37 cellular contexts compared by ENCODE assay signal in the genomic region with DNA sequence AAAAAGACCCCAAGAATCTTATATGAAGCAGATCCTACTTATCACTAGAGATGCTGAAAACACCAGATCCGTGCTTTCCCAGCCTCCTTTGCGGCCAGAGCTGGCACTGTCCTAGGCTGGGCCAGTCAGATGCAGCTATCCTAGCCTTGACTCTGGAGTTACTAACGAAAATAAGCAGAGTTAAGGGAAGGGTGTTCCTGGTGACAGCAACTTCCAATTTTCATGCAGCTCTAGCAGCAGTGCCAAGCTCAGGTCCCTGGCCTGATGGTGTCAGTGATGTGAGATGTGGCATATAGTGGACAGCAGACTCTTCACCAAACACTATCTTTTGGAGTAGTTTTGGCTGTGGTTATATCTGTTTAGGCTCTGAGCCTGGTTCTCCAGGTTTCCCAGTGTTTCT. TPM values are rescaled to one million over a fixed set of nuclear protein-coding genes. Genes with fewer than 3 reads are reported as not detected.
"Had no signal": no experiment of that assay in that cellular context is flagged by ENCODE, and none has a peak within 500 bp of the region (broad histone marks: within the 10 kb centered on the region; RNA-seq: fewer than 3 reads in every experiment).

No MANE protein-coding gene starts in this region.

- H3K4me3 ChIP-seq: ascending aorta, body of pancreas, breast epithelium, MG63, PC-9, SJSA1 had no signal

- H3K9me3 ChIP-seq: ascending aorta, body of pancreas, breast epithelium, MG63, SJSA1, SK-N-SH had no signal

- H3K4me1 Mint-ChIP-seq: activated CD4-positive, alpha-beta T cell treated with anti-CD3 and anti-CD28 coated beads, Interleukin-2, amount 10 ng/mL, durations not matched to agents 24 days and 14 days; activated T-helper 17 cell treated with anti-CD3 and anti-CD28 coated beads, Interleukin-2, amount 50 U/mL, for 72 hours had no signal

- H3K36me3 ChIP-seq: ascending aorta, breast epithelium, MG63, SJSA1 had no signal

- H3K27me3 ChIP-seq: ascending aorta, body of pancreas, breast epithelium, MG63 had no signal

- H3K4me2 ChIP-seq: PC-9, SK-N-SH had no signal

- H3K27ac Mint-ChIP-seq: activated CD4-positive, alpha-beta T cell treated with anti-CD3 and anti-CD28 coated beads, Interleukin-2, amount 10 ng/mL, durations not matched to agents 24 days and 14 days; activated CD8-positive, alpha-beta T cell treated with anti-CD3 and anti-CD28 coated beads for 36 hours; activated naive CD8-positive, alpha-beta T cell treated with anti-CD3 and anti-CD28 coated beads for 36 hours; activated T-cell treated with anti-CD3 and anti-CD28 coated beads, Interleukin-2, amount 50 U/mL, for 72 hours; activated T-helper 17 cell treated with anti-CD3 and anti-CD28 coated beads, Interleukin-2, amount 50 U/mL, for 72 hours; T-helper 1 cell treated with Interleukin-12 subunit alpha and Interleukin-12 subunit beta and Interleukin-4 antibody, amounts not matched to agents 30 μg/mL and 1 μg/mL, for 36 hours; T-helper 2 cell treated with Interferon-gamma antibody and Interleukin-4, amounts not matched to agents 5 μg/mL and 100 μg/mL, for 36 hours had no signal

- DNase-seq: activated CD4-positive, alpha-beta T cell treated with anti-CD3 and anti-CD28 coated beads, Interleukin-2, amount 10 ng/mL, durations not matched to agents 24 days and 14 days; activated CD4-positive, alpha-beta T cell treated with anti-CD3 and anti-CD28 coated beads, Interleukin-2, amount 50 U/mL, for 4 hours; activated CD8-positive, alpha-beta T cell treated with anti-CD3 and anti-CD28 coated beads for 36 hours; activated effector memory CD4-positive, alpha-beta T cell treated with anti-CD3 and anti-CD28 coated beads, Interleukin-2, amount 50 U/mL, for 16 hours; activated naive CD4-positive, alpha-beta T cell; activated naive CD4-positive, alpha-beta T cell treated with anti-CD3 and anti-CD28 coated beads, Interleukin-2, amount 50 U/mL, for 16 hours; activated naive CD8-positive, alpha-beta T cell treated with anti-CD3 and anti-CD28 coated beads for 36 hours; activated T-cell treated with anti-CD3 and anti-CD28 coated beads, Interleukin-2, amount 50 U/mL, for 1 hour; activated T-cell treated with anti-CD3 and anti-CD28 coated beads, Interleukin-2, amount 50 U/mL, for 72 hours; amniotic stem cell; body of pancreas; Kasumi-1; KG1; MG63; NCI-H1048; NCI-H1105 treated with DMSO at 0.1 percent for 48 hours; NCI-H1436 treated with DMSO at 0.1 percent for 48 hours; NCI-H187; NCI-H2029 treated with DMSO at 0.1 percent for 48 hours; NCI-H2107; NCI-H2171; NCI-H510A; NCI-H526; NCI-H748 treated with DMSO at 0.1 percent for 48 hours; NK-92 treated with Interleukin-12 subunit alpha and Interleukin-12 subunit beta, amount 100 ng/mL, for 24 hours; PC-9; SHP77 treated with DMSO at 0.1 percent for 48 hours; SK-N-SH had no signal

- H3K9me2 ChIP-seq: SK-N-SH had no signal

- ATAC-seq: activated CD8-positive, alpha-beta T cell treated with anti-CD3 and anti-CD28 coated beads for 36 hours; activated T-cell treated with anti-CD3 and anti-CD28 coated beads, Interleukin-2, amount 50 U/mL, for 72 hours; activated T-helper 17 cell treated with anti-CD3 and anti-CD28 coated beads, Interleukin-2, amount 50 U/mL, for 72 hours; body of pancreas had no signal

- H3K36me3 Mint-ChIP-seq: activated naive CD8-positive, alpha-beta T cell treated with anti-CD3 and anti-CD28 coated beads for 36 hours had no signal

- FAIRE-seq: RCC 7860, TTC549 had no signal

- H3K9me3 Mint-ChIP-seq: activated CD8-positive, alpha-beta T cell treated with anti-CD3 and anti-CD28 coated beads for 36 hours; activated naive CD8-positive, alpha-beta T cell treated with anti-CD3 and anti-CD28 coated beads for 36 hours; activated T-cell treated with anti-CD3 and anti-CD28 coated beads, Interleukin-2, amount 50 U/mL, for 72 hours; activated T-helper 17 cell treated with anti-CD3 and anti-CD28 coated beads, Interleukin-2, amount 50 U/mL, for 72 hours; T-helper 1 cell treated with Interleukin-12 subunit alpha and Interleukin-12 subunit beta and Interleukin-4 antibody, amounts not matched to agents 30 μg/mL and 1 μg/mL, for 36 hours; T-helper 2 cell treated with Interferon-gamma antibody and Interleukin-4, amounts not matched to agents 5 μg/mL and 100 μg/mL, for 36 hours had no signal

- H3K4me1 ChIP-seq: ascending aorta, body of pancreas, breast epithelium, SJSA1 had no signal

- H3K9ac ChIP-seq: SK-N-SH had no signal

- H2AFZ ChIP-seq: PC-9 had no signal

- H3K4me3 Mint-ChIP-seq: activated CD4-positive, alpha-beta T cell treated with anti-CD3 and anti-CD28 coated beads, Interleukin-2, amount 10 ng/mL, durations not matched to agents 24 days and 14 days; activated CD8-positive, alpha-beta T cell treated with anti-CD3 and anti-CD28 coated beads for 36 hours; activated naive CD8-positive, alpha-beta T cell treated with anti-CD3 and anti-CD28 coated beads for 36 hours; activated T-cell treated with anti-CD3 and anti-CD28 coated beads, Interleukin-2, amount 50 U/mL, for 72 hours; activated T-helper 17 cell treated with anti-CD3 and anti-CD28 coated beads, Interleukin-2, amount 50 U/mL, for 72 hours; T-helper 1 cell treated with Interleukin-12 subunit alpha and Interleukin-12 subunit beta and Interleukin-4 antibody, amounts not matched to agents 30 μg/mL and 1 μg/mL, for 36 hours; T-helper 2 cell treated with Interferon-gamma antibody and Interleukin-4, amounts not matched to agents 5 μg/mL and 100 μg/mL, for 36 hours had no signal

- H3K27ac ChIP-seq: ascending aorta, body of pancreas, breast epithelium, PC-9, SJSA1 had no signal

RNA-seq across cellular contexts. Expression of gene DLK2, which starts 53.6 kb away (rescaled TPM):
- total RNA-seq: ascending aorta, body of pancreas, OCI-LY7 had no signal
